Comparison of ENCODE assay signal across 1 cellular context in the genomic region with DNA sequence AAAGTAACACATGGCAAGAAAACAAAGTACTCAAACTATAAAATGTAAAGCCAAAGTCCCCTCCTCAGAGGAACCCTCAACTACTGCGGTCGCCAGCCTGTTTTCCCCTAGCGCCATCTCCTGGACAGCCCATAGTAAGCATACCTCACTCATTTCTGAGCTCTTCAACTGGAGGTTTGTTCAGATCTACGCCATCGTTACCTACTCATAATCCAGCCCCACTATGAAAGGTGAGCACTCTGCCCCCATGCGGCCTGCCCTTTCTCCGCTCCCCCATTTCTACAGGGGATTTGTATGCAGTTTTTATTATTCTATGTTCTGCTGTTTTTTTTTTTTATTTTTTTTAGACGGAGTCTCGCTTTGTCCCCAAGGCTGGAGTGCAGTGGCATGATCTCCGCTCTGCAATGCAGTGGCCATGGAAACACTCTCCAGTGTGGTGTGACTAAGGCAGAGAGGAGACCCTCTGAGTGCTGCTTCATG.
TF ChIP-seq lines count a peak whose summit lies in the region.

No MANE protein-coding gene starts in this region.

TF ChIP-seq in HEK293, 187 proteins besides CTCF, POLR2A, EP300 and RAD21 (continued from another document):
- TF ChIP-seq ZNF398 (tag by site-specific recombination; IDR thresholded peaks at IDR 0.05) = no peak
- TF ChIP-seq ZNF585B (tag by site-specific recombination; IDR thresholded peaks at IDR 0.05) = no peak
- no peak for TF ChIP-seq ZNF350 (tag by site-specific recombination; IDR thresholded peaks at IDR 0.05)
- TF ChIP-seq, protein P1, sequence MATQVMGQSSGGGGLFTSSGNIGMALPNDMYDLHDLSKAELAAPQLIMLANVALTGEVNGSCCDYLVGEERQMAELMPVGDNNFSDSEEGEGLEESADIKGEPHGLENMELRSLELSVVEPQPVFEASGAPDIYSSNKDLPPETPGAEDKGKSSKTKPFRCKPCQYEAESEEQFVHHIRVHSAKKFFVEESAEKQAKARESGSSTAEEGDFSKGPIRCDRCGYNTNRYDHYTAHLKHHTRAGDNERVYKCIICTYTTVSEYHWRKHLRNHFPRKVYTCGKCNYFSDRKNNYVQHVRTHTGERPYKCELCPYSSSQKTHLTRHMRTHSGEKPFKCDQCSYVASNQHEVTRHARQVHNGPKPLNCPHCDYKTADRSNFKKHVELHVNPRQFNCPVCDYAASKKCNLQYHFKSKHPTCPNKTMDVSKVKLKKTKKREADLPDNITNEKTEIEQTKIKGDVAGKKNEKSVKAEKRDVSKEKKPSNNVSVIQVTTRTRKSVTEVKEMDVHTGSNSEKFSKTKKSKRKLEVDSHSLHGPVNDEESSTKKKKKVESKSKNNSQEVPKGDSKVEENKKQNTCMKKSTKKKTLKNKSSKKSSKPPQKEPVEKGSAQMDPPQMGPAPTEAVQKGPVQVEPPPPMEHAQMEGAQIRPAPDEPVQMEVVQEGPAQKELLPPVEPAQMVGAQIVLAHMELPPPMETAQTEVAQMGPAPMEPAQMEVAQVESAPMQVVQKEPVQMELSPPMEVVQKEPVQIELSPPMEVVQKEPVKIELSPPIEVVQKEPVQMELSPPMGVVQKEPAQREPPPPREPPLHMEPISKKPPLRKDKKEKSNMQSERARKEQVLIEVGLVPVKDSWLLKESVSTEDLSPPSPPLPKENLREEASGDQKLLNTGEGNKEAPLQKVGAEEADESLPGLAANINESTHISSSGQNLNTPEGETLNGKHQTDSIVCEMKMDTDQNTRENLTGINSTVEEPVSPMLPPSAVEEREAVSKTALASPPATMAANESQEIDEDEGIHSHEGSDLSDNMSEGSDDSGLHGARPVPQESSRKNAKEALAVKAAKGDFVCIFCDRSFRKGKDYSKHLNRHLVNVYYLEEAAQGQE (tag by site-specific recombination; IDR thresholded peaks at IDR 0.05) = no peak
- no peak for TF ChIP-seq ZNF155 (tag by site-specific recombination; IDR thresholded peaks at IDR 0.05)
- TF ChIP-seq ZNF146 (tag by site-specific recombination; IDR thresholded peaks at IDR 0.05) = no peak
- no peak for TF ChIP-seq GLIS2 (tag by site-specific recombination; IDR thresholded peaks at IDR 0.05)
